ENCODE assay signal across 2 cellular contexts in genomic region chrX:129981752-129982299, GRCh38.
TF ChIP-seq lines count a peak whose summit lies in the region.

No MANE protein-coding gene starts in this region.

TF ChIP-seq in HEK293, 187 proteins besides CTCF, POLR2A, EP300 and RAD21:
- TF ChIP-seq, protein P1, sequence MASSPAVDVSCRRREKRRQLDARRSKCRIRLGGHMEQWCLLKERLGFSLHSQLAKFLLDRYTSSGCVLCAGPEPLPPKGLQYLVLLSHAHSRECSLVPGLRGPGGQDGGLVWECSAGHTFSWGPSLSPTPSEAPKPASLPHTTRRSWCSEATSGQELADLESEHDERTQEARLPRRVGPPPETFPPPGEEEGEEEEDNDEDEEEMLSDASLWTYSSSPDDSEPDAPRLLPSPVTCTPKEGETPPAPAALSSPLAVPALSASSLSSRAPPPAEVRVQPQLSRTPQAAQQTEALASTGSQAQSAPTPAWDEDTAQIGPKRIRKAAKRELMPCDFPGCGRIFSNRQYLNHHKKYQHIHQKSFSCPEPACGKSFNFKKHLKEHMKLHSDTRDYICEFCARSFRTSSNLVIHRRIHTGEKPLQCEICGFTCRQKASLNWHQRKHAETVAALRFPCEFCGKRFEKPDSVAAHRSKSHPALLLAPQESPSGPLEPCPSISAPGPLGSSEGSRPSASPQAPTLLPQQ (tag by site-specific recombination; IDR thresholded peaks at IDR 0.05), result no peak
- TF ChIP-seq REPIN1 (tag by site-specific recombination; IDR thresholded peaks at IDR 0.05; ENCODE audit: low read depth), result no peak
- TF ChIP-seq SCRT2 (tag by site-specific recombination; IDR thresholded peaks at IDR 0.05), result no peak
- TF ChIP-seq ZNF529 (tag by site-specific recombination; IDR thresholded peaks at IDR 0.05; ENCODE audit: insufficient replicate concordance), result no peak
- no peak for TF ChIP-seq ZNF266 (tag by site-specific recombination; IDR thresholded peaks at IDR 0.05; ENCODE audit: low read depth)
- TF ChIP-seq ZNF610 (tag by site-specific recombination; IDR thresholded peaks at IDR 0.05; ENCODE audit: borderline replicate concordance), result no peak
- no peak for TF ChIP-seq ZNF514 (tag by site-specific recombination; IDR thresholded peaks at IDR 0.05)
- TF ChIP-seq ZNF157 (tag by site-specific recombination; IDR thresholded peaks at IDR 0.05), result no peak
- TF ChIP-seq ZNF37A (tag by site-specific recombination; IDR thresholded peaks at IDR 0.05), result no peak
- TF ChIP-seq ZBTB1 (tag by site-specific recombination; IDR thresholded peaks at IDR 0.05), result no peak
- TF ChIP-seq GLIS1 (tag by site-specific recombination; IDR thresholded peaks at IDR 0.05), result no peak
- no peak for TF ChIP-seq ZNF138 (tag by site-specific recombination; IDR thresholded peaks at IDR 0.05; ENCODE audit: borderline replicate concordance)
- TF ChIP-seq BCL11A (tag by site-specific recombination; IDR thresholded peaks at IDR 0.05; ENCODE audit: low read depth), result no peak
- no peak for TF ChIP-seq ZNF660 (tag by site-specific recombination; IDR thresholded peaks at IDR 0.05)
- TF ChIP-seq ZNF148 (tag by site-specific recombination; IDR thresholded peaks at IDR 0.05; ENCODE audit: borderline replicate concordance), result no peak
- no peak for TF ChIP-seq ZNF155 (tag by site-specific recombination; IDR thresholded peaks at IDR 0.05)
- no peak for TF ChIP-seq ZBTB44 (tag by site-specific recombination; IDR thresholded peaks at IDR 0.05)
- TF ChIP-seq ZNF639 (tag by site-specific recombination; IDR thresholded peaks at IDR 0.05), result no peak

TF ChIP-seq in K562, 482 proteins besides CTCF, POLR2A, EP300 and RAD21 (continues in another document):
- TF ChIP-seq ELK3 (CRISPR knock-in tag; IDR thresholded peaks at IDR 0.05), result no peak
- TF ChIP-seq ZNF212 (CRISPR knock-in tag; IDR thresholded peaks at IDR 0.05), result no peak
- no peak for TF ChIP-seq KDM5B (IDR thresholded peaks at IDR 0.05; ENCODE audit: insufficient replicate concordance, low read depth, low read length)
- TF ChIP-seq PRPF4 (IDR thresholded peaks at IDR 0.05; ENCODE audit: insufficient read depth, low read depth, low read length, poor library complexity, severe bottlenecking), result no peak
- no peak for TF ChIP-seq JUND (IDR thresholded peaks at IDR 0.05; ENCODE audit: borderline replicate concordance, low read depth, low read length)
- no peak for TF ChIP-seq JUND (tag; IDR thresholded peaks at IDR 0.05; ENCODE audit: borderline replicate concordance, low read depth, low read length)
- TF ChIP-seq XRCC5 (IDR thresholded peaks at IDR 0.05; ENCODE audit: low read depth, low read length), result no peak
- TF ChIP-seq, protein P2, sequence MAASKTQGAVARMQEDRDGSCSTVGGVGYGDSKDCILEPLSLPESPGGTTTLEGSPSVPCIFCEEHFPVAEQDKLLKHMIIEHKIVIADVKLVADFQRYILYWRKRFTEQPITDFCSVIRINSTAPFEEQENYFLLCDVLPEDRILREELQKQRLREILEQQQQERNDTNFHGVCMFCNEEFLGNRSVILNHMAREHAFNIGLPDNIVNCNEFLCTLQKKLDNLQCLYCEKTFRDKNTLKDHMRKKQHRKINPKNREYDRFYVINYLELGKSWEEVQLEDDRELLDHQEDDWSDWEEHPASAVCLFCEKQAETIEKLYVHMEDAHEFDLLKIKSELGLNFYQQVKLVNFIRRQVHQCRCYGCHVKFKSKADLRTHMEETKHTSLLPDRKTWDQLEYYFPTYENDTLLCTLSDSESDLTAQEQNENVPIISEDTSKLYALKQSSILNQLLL (CRISPR knock-in tag; IDR thresholded peaks at IDR 0.05; ENCODE audit: borderline replicate concordance), result no peak
- TF ChIP-seq GTF2E2 (tag; IDR thresholded peaks at IDR 0.05), result no peak
- TF ChIP-seq SMAD2 (IDR thresholded peaks at IDR 0.05; ENCODE audit: low read depth, low read length), result no peak
- TF ChIP-seq, protein P3, sequence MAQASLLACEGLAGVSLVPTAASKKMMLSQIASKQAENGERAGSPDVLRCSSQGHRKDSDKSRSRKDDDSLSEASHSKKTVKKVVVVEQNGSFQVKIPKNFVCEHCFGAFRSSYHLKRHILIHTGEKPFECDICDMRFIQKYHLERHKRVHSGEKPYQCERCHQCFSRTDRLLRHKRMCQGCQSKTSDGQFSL (CRISPR knock-in tag; IDR thresholded peaks at IDR 0.05), result no peak
- TF ChIP-seq, protein P3 (tag; IDR thresholded peaks at IDR 0.05), result 0 out of 4 replicates have a peak, but pooled peaks of 1 of the 2 experiments have one; percentile 66
- TF ChIP-seq NFYB (IDR thresholded peaks at IDR 0.05; ENCODE audit: extremely low read depth, insufficient read length), result no peak
- 0 out of 2 replicates have a peak, but pooled peaks have one; percentile 30 for TF ChIP-seq KDM2B (CRISPR knock-in tag; IDR thresholded peaks at IDR 0.05)
- no peak for TF ChIP-seq CXXC5 (CRISPR knock-in tag; IDR thresholded peaks at IDR 0.05)
- no peak for TF ChIP-seq NCOR1 (IDR thresholded peaks at IDR 0.05)
- no peak for TF ChIP-seq ZC3H4 (CRISPR knock-in tag; IDR thresholded peaks at IDR 0.05; ENCODE audit: borderline replicate concordance)
- TF ChIP-seq ZNF140 (CRISPR knock-in tag; IDR thresholded peaks at IDR 0.05), result no peak
- TF ChIP-seq SMC3 (conservative IDR thresholded peaks at IDR 0.05; ENCODE audit: insufficient read depth, low read depth, low read length), result no peak
- no peak for TF ChIP-seq MEF2A (IDR thresholded peaks at IDR 0.05; ENCODE audit: control insufficient read depth, low read depth, low read length)
- no peak for TF ChIP-seq KLF10 (CRISPR knock-in tag; IDR thresholded peaks at IDR 0.05)
- TF ChIP-seq, protein P4, sequence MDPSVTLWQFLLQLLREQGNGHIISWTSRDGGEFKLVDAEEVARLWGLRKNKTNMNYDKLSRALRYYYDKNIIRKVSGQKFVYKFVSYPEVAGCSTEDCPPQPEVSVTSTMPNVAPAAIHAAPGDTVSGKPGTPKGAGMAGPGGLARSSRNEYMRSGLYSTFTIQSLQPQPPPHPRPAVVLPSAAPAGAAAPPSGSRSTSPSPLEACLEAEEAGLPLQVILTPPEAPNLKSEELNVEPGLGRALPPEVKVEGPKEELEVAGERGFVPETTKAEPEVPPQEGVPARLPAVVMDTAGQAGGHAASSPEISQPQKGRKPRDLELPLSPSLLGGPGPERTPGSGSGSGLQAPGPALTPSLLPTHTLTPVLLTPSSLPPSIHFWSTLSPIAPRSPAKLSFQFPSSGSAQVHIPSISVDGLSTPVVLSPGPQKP (CRISPR knock-in tag; IDR thresholded peaks at IDR 0.05), result no peak
- TF ChIP-seq ZBTB8A (IDR thresholded peaks at IDR 0.05; ENCODE audit: partially characterized antibody), result no peak
- TF ChIP-seq FOSL1 (tag; conservative IDR thresholded peaks at IDR 0.05), result no peak
- no peak for TF ChIP-seq ATF1 (CRISPR knock-in tag; IDR thresholded peaks at IDR 0.05)
- TF ChIP-seq ATF1 (tag; IDR thresholded peaks at IDR 0.05), result no peak
- TF ChIP-seq SP1 (CRISPR knock-in tag; IDR thresholded peaks at IDR 0.05), result no peak
- TF ChIP-seq, protein P5, sequence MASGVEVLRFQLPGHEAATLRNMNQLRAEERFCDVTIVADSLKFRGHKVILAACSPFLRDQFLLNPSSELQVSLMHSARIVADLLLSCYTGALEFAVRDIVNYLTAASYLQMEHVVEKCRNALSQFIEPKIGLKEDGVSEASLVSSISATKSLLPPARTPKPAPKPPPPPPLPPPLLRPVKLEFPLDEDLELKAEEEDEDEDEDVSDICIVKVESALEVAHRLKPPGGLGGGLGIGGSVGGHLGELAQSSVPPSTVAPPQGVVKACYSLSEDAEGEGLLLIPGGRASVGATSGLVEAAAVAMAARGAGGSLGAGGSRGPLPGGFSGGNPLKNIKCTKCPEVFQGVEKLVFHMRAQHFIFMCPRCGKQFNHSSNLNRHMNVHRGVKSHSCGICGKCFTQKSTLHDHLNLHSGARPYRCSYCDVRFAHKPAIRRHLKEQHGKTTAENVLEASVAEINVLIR (CRISPR knock-in tag; IDR thresholded peaks at IDR 0.05), result no peak
- no peak for TF ChIP-seq ZNF224 (CRISPR knock-in tag; IDR thresholded peaks at IDR 0.05)
- no peak for TF ChIP-seq CHD4 (IDR thresholded peaks at IDR 0.05; ENCODE audit: insufficient read depth, insufficient replicate concordance, low read depth, low read length, poor library complexity, severe bottlenecking)
- TF ChIP-seq, protein P6, sequence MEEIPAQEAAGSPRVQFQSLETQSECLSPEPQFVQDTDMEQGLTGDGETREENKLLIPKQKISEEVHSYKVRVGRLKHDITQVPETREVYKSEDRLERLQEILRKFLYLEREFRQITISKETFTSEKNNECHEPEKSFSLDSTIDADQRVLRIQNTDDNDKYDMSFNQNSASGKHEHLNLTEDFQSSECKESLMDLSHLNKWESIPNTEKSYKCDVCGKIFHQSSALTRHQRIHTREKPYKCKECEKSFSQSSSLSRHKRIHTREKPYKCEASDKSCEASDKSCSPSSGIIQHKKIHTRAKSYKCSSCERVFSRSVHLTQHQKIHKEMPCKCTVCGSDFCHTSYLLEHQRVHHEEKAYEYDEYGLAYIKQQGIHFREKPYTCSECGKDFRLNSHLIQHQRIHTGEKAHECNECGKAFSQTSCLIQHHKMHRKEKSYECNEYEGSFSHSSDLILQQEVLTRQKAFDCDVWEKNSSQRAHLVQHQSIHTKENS (CRISPR knock-in tag; IDR thresholded peaks at IDR 0.05), result no peak
- TF ChIP-seq NRF1 (conservative IDR thresholded peaks at IDR 0.05 in 1 of 2, IDR thresholded peaks at IDR 0.05 in 1 of 2), result no peak
- no peak for TF ChIP-seq NCOA6 (IDR thresholded peaks at IDR 0.05)
- no peak for TF ChIP-seq RBM34 (IDR thresholded peaks at IDR 0.05; ENCODE audit: borderline replicate concordance, insufficient read depth, low read length)
- peak; percentile 67; the same call in 1 of the 2 replicates for TF ChIP-seq PHF8 (IDR thresholded peaks at IDR 0.05; ENCODE audit: borderline replicate concordance, low read length)
- TF ChIP-seq SFPQ (IDR thresholded peaks at IDR 0.05; ENCODE audit: low read depth, low read length), result no peak
- TF ChIP-seq, protein P7, sequence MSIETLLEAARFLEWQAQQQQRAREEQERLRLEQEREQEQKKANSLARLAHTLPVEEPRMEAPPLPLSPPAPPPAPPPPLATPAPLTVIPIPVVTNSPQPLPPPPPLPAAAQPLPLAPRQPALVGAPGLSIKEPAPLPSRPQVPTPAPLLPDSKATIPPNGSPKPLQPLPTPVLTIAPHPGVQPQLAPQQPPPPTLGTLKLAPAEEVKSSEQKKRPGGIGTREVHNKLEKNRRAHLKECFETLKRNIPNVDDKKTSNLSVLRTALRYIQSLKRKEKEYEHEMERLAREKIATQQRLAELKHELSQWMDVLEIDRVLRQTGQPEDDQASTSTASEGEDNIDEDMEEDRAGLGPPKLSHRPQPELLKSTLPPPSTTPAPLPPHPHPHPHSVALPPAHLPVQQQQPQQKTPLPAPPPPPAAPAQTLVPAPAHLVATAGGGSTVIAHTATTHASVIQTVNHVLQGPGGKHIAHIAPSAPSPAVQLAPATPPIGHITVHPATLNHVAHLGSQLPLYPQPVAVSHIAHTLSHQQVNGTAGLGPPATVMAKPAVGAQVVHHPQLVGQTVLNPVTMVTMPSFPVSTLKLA (conservative IDR thresholded peaks at IDR 0.05), result no peak
- no peak for TF ChIP-seq JUN (IDR thresholded peaks at IDR 0.05; ENCODE audit: borderline replicate concordance, low read depth, low read length)
- TF ChIP-seq JUN (CRISPR knock-in tag; IDR thresholded peaks at IDR 0.05; ENCODE audit: borderline replicate concordance), result no peak
- TF ChIP-seq ZEB2 (IDR thresholded peaks at IDR 0.05), result no peak
- TF ChIP-seq CBFB (CRISPR knock-in tag; IDR thresholded peaks at IDR 0.05), result no peak
- TF ChIP-seq, protein P8, sequence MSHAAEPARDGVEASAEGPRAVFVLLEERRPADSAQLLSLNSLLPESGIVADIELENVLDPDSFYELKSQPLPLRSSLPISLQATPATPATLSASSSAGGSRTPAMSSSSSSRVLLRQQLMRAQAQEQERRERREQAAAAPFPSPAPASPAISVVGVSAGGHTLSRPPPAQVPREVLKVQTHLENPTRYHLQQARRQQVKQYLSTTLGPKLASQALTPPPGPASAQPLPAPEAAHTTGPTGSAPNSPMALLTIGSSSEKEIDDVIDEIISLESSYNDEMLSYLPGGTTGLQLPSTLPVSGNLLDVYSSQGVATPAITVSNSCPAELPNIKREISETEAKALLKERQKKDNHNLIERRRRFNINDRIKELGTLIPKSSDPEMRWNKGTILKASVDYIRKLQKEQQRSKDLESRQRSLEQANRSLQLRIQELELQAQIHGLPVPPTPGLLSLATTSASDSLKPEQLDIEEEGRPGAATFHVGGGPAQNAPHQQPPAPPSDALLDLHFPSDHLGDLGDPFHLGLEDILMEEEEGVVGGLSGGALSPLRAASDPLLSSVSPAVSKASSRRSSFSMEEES (CRISPR knock-in tag; IDR thresholded peaks at IDR 0.05), result no peak
- TF ChIP-seq ZFX (CRISPR knock-in tag; IDR thresholded peaks at IDR 0.05), result peak; percentile 47; the same call in 1 of the 2 replicates
- peak; percentile 19; the same call in 1 of the 2 replicates for TF ChIP-seq ZBTB7A (IDR thresholded peaks at IDR 0.05; ENCODE audit: borderline replicate concordance, control insufficient read depth, low read depth, low read length)
- TF ChIP-seq ZNF707 (CRISPR knock-in tag; conservative IDR thresholded peaks at IDR 0.05), result no peak
- TF ChIP-seq POLR3G (IDR thresholded peaks at IDR 0.05; ENCODE audit: extremely low read depth, insufficient read length, insufficient replicate concordance), result no peak
